ENCODE assay signal across 9 cellular contexts in the genomic region with DNA sequence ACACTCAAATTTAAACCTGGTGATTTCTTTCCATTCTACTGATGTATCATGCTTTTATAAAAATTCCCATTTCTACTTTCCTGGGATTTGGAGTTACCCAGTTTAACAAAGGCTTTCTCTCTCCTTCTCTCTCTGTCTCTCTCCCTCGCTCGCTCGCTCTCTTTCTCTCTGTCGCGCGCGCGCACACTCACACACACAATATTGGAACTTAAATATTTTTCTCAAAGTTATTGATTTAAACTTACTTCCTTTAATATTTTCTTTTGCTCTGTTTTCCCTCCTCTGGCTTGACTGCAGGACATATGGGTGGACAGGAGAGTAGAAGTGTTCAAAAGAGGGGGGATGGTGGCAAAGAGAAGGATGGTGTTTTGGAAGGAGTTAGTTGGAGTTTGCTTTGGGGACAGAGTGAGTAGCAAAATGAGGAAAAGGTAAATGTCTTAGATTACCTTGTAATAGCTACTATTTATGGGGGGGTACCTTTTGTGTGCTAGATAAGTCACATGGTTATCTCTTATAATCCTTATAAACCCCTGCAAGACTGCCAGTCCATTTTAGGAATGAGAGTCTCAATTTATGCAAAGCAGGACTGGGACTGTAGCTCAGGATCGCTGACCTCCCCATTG. TPM values are rescaled to one million over a fixed set of nuclear protein-coding genes. Genes with fewer than 3 reads are reported as not detected.
DNase-seq lines count a peak whose midpoint lies in the region; FAIRE-seq and TF ChIP-seq lines count a peak whose summit lies in the region.
"Had no signal": no experiment of that assay in that cellular context is flagged by ENCODE, and none has a peak within 500 bp of the region (broad histone marks: within the 10 kb centered on the region; RNA-seq: fewer than 3 reads in every experiment).

No MANE protein-coding gene starts in this region.

- H3K9me3 ChIP-seq in endothelial cell of umbilical vein (replicated peaks; ENCODE audit: control insufficient read depth, insufficient read depth, low read length) (no peaks in the 10 kb centered on the region), neuron (ENCODE audit: low read length) (no peaks in the 10 kb centered on the region)

- H3K4me1 ChIP-seq in endothelial cell of umbilical vein (ENCODE audit: control insufficient read depth, extremely low read depth, insufficient read depth, low read length) (peaks cover 33% of the 10 kb centered on the region), neuron (ENCODE audit: insufficient read depth, low read length) (peaks cover 16% of the 10 kb centered on the region)

- H3K27ac ChIP-seq in RWPE1, result peak overlapping the region; percentile 84
- H3K27ac ChIP-seq in endothelial cell of umbilical vein (ENCODE audit: insufficient read depth, low read depth, low read length), result peak overlapping the region; percentile 93

- DNase-seq in NCI-H82 (lab: John Stamatoyannopoulos, UW) (peak; percentile 53), NCI-H82 treated with DMSO at 0.1 percent for 48 hours (lab: John Stamatoyannopoulos, UW; ENCODE audit: unreplicated experiment) (no peak), RWPE1 (ENCODE audit: low spot score) (no peak), endothelial cell of umbilical vein (ENCODE audit: low read depth, low spot score) (no peak), HuH-7.5 (ENCODE audit: low spot score) (no peak), HTR-8/SVneo (ENCODE audit: insufficient read length, low spot score) (no peak), NCI-H526 (lab: John Stamatoyannopoulos, UW) (no peak)

- peak overlapping the region; percentile 97 for H3K9ac ChIP-seq in endothelial cell of umbilical vein (replicated peaks; ENCODE audit: extremely low read depth, insufficient read depth, low read length)

- no peak overlapping the region for H2AFZ ChIP-seq in endothelial cell of umbilical vein (ENCODE audit: low read depth, low read length)
- H2AFZ ChIP-seq in neuron (ENCODE audit: low read depth, low read length), result peak overlapping the region; percentile 99

- H3K79me2 ChIP-seq in endothelial cell of umbilical vein (ENCODE audit: control insufficient read depth, insufficient read depth, low read length), result peaks cover 41% of the 10 kb centered on the region

- H4K20me1 ChIP-seq in endothelial cell of umbilical vein (replicated peaks; ENCODE audit: control insufficient read depth, extremely low read depth, insufficient read depth, low read length), result no peaks in the 10 kb centered on the region

- POLR2A ChIA-PET in RWPE1 (lab: Yijun Ruan, JAX; ENCODE audit: low non-redundant PET), result interaction anchor here (0.6 kb wide), 1 partner anchor 37 kb away, joined by 4 read pairs; no protein-coding TSS in a partner anchor
- POLR2A ChIA-PET in endothelial cell of umbilical vein (lab: Charles Lee), result interaction anchor here (1.0 to 1.6 kb wide), 8 partner anchors 9 to 81 kb away, joined by 3 to 15 read pairs (median 6); partner anchors contain the start of genes C17orf67 and DGKE

- dilution Hi-C loops in endothelial cell of umbilical vein (cut with MboI; ENCODE audit: extremely low pct_ligation_motif_present, low sequenced_read_pairs), result no loop called here

- intact Hi-C loops in endothelial cell of umbilical vein (cut with micrococcal nuclease), result loop anchor here (1.0 kb wide), 3 partner anchors 46 to 95 kb away; partner anchors contain the start of gene C17orf67

- FAIRE-seq in endothelial cell of umbilical vein (lab: Jason Lieb, UNC) (no peak), HTR-8/SVneo (lab: Jason Lieb, UNC) (no peak)
- FAIRE-seq: G401.6 had no signal

- CTCF ChIA-PET in RWPE1 (lab: Yijun Ruan, JAX), result no interaction called here
- CTCF ChIA-PET in endothelial cell of umbilical vein (lab: Charles Lee), result interaction anchor here (1.0 to 1.3 kb wide), 3 partner anchors 24 to 81 kb away, joined by 3 to 7 read pairs (median 6); partner anchors contain the start of genes C17orf67 and DGKE

- H3K4me2 ChIP-seq in endothelial cell of umbilical vein (ENCODE audit: insufficient read depth, low read length), result peak overlapping the region; percentile 95

- H3K36me3 ChIP-seq in endothelial cell of umbilical vein (ENCODE audit: control insufficient read depth in 2 of 2, extremely low read depth in 1 of 2, insufficient read depth in 2 of 2, low read length in 2 of 2), result no peaks in the 10 kb centered on the region
- no peaks in the 10 kb centered on the region for H3K36me3 ChIP-seq in neuron (ENCODE audit: insufficient read depth, low read length)

- H3K4me3 ChIP-seq in endothelial cell of umbilical vein (replicated peaks in 1 of 3; ENCODE audit: insufficient read depth in 1 of 3, low read depth in 1 of 3, low read length in 3 of 3) (peak overlapping the region; percentile 79 to 95 (median 88)), neuron (ENCODE audit: low read length) (peak overlapping the region; percentile 78)

- no peaks in the 10 kb centered on the region for H3K27me3 ChIP-seq in endothelial cell of umbilical vein (ENCODE audit: control insufficient read depth in 2 of 2, insufficient read depth in 2 of 2, low read length in 2 of 2)
- H3K27me3 ChIP-seq in neuron (ENCODE audit: insufficient read depth, low read length), result no peaks in the 10 kb centered on the region

- no peak for TF ChIP-seq POLR2A in endothelial cell of umbilical vein (IDR thresholded peaks at IDR 0.05; ENCODE audit: low read depth, low read length)

- BruUV-seq in endothelial cell of umbilical vein (replicated peaks; lab: Mats Ljungman, UMichigan), result no TSS peak

- TF ChIP-seq CTCF in RWPE1 (conservative IDR thresholded peaks at IDR 0.05; ENCODE audit: low read depth) (no peak), endothelial cell of umbilical vein (IDR thresholded peaks at IDR 0.05; ENCODE audit: extremely low read depth in 1 of 2, insufficient read depth in 1 of 2, low read depth in 1 of 2, low read length in 2 of 2) (no peak)

- H3K9me1 ChIP-seq in endothelial cell of umbilical vein (replicated peaks; ENCODE audit: control insufficient read depth, extremely low read depth, insufficient read depth, low read length), result no peaks in the 10 kb centered on the region

TF ChIP-seq in endothelial cell of umbilical vein, 7 proteins besides CTCF, POLR2A, EP300 and RAD21:
- TF ChIP-seq JUN (IDR thresholded peaks at IDR 0.05; ENCODE audit: borderline replicate concordance, insufficient read depth, insufficient read length, low read depth) (no peak), EZH2 (IDR thresholded peaks at IDR 0.05; ENCODE audit: borderline replicate concordance, low read depth, low read length, severe bottlenecking) (no peak), MAX (IDR thresholded peaks at IDR 0.05; ENCODE audit: insufficient read depth, insufficient read length) (no peak), POLR2AphosphoS5 (IDR thresholded peaks at IDR 0.05; ENCODE audit: insufficient read depth, low read depth, low read length) (no peak), GATA2 (IDR thresholded peaks at IDR 0.05; ENCODE audit: insufficient read depth, insufficient read length, low read depth, low read length) (no peak)

RNA-seq across cellular contexts. Expression of gene TRIM25, which starts 0.9 kb away (rescaled TPM):
- total RNA-seq in endothelial cell of umbilical vein, result 69.4 and 98.4 TPM in 2 replicates
- polyA plus RNA-seq in endothelial cell of umbilical vein, result 42.8 and 51.1 TPM in 2 replicates
- 32.9 and 35.4 TPM in 2 replicates for polyA plus RNA-seq in endothelial cell of umbilical vein (2011; cell fraction: cytosol; rRNA removed)
- polyA plus RNA-seq in endothelial cell of umbilical vein (2011; cell fraction: nucleus; rRNA removed), result 125 and 147 TPM in 2 replicates
- 60.8 and 86.4 TPM in 2 replicates for polyA plus RNA-seq in endothelial cell of umbilical vein (2012)
- polyA minus RNA-seq in endothelial cell of umbilical vein, result 92.0 and 119 TPM in 2 replicates
- polyA minus RNA-seq in endothelial cell of umbilical vein (2011; cell fraction: cytosol; rRNA and poly(A)+ RNA removed), result 36.7 TPM
- polyA minus RNA-seq in endothelial cell of umbilical vein (2011; cell fraction: nucleus; rRNA and poly(A)+ RNA removed), result 71.4 and 80.7 TPM in 2 replicates

RNA-seq across cellular contexts. Expression of gene COIL, which starts 46.1 kb away (rescaled TPM):
- total RNA-seq in endothelial cell of umbilical vein, result 17.6 and 20.6 TPM in 2 replicates
- polyA plus RNA-seq in endothelial cell of umbilical vein, result 2.7 and 4.2 TPM in 2 replicates
- 4.8 and 5.3 TPM in 2 replicates for polyA plus RNA-seq in endothelial cell of umbilical vein (2011; cell fraction: cytosol; rRNA removed)
- polyA plus RNA-seq in endothelial cell of umbilical vein (2011; cell fraction: nucleus; rRNA removed), result 6.7 and 7.6 TPM in 2 replicates
- 12.0 and 16.0 TPM in 2 replicates for polyA plus RNA-seq in endothelial cell of umbilical vein (2012)
- polyA minus RNA-seq in endothelial cell of umbilical vein, result 3.9 and 5.0 TPM in 2 replicates
- 3.8 TPM for polyA minus RNA-seq in endothelial cell of umbilical vein (2011; cell fraction: cytosol; rRNA and poly(A)+ RNA removed)
- polyA minus RNA-seq in endothelial cell of umbilical vein (2011; cell fraction: nucleus; rRNA and poly(A)+ RNA removed), result 5.0 and 5.1 TPM in 2 replicates
